In genomic region chr11:129842138-129842537, GRCh38 we compare ENCODE assay signal across 23 cellular contexts. TPM values are rescaled to one million over a fixed set of nuclear protein-coding genes. Genes with fewer than 3 reads are reported as not detected.
DNase-seq lines count a peak whose midpoint lies in the region; ATAC-seq and TF ChIP-seq lines count a peak whose summit lies in the region.
"Had no signal": no experiment of that assay in that cellular context is flagged by ENCODE, and none has a peak within 500 bp of the region (broad histone marks: within the 10 kb centered on the region; RNA-seq: fewer than 3 reads in every experiment).

No MANE protein-coding gene starts in this region.

- no peak for DNase-seq in activated CD8-positive, alpha-beta T cell treated with anti-CD3 and anti-CD28 coated beads, Interleukin-2, amount 10 ng/mL, durations not matched to agents 7 days and 5 days
- no peak for DNase-seq in activated CD8-positive, alpha-beta T cell treated with anti-CD3 and anti-CD28 coated beads for 36 hours
- DNase-seq in CD4-positive, alpha-beta T cell, result no peak
- no peak for DNase-seq in T-helper 2 cell treated with Interferon-gamma antibody and Interleukin-4, amounts not matched to agents 5 μg/mL and 100 μg/mL, for 36 hours (ENCODE audit: low spot score)
- DNase-seq in glutamatergic neuron (no peak), NAMALWA (ENCODE audit: low spot score) (no peak)
- DNase-seq in stimulated activated CD4-positive, alpha-beta T cell treated with anti-CD3 and anti-CD28 coated beads, Interleukin-2, amount 100 ng/mL, for 24 hours, result no peak
- DNase-seq: DMS 273 treated with DMSO at 0.1 percent for 48 hours, DMS79 treated with DMSO at 0.1 percent for 48 hours, IMR-90, NCI-H1694, NCI-H2081, NCI-H2171, NCI-H524 treated with DMSO at 0.1 percent for 48 hours, NCI-H82, SIG-M5 had no signal

- H3K27ac Mint-ChIP-seq in activated CD8-positive, alpha-beta T cell treated with anti-CD3 and anti-CD28 coated beads, Interleukin-2, amount 10 ng/mL, durations not matched to agents 7 days and 5 days, result peak overlapping the region; percentile 55
- H3K27ac Mint-ChIP-seq in activated CD8-positive, alpha-beta T cell treated with anti-CD3 and anti-CD28 coated beads for 36 hours, result no peak overlapping the region
- H3K27ac Mint-ChIP-seq in CD4-positive, alpha-beta T cell, result peak overlapping the region; percentile 82
- peak overlapping the region; percentile 37 for H3K27ac Mint-ChIP-seq in T-helper 2 cell treated with Interferon-gamma antibody and Interleukin-4, amounts not matched to agents 5 μg/mL and 100 μg/mL, for 36 hours
- peak overlapping the region; percentile 10 for H3K27ac Mint-ChIP-seq in glutamatergic neuron (ENCODE audit: unreplicated experiment)
- H3K27ac Mint-ChIP-seq: B cell, CD14-positive monocyte had no signal

- H3K4me1 Mint-ChIP-seq in activated CD8-positive, alpha-beta T cell treated with anti-CD3 and anti-CD28 coated beads, Interleukin-2, amount 10 ng/mL, durations not matched to agents 7 days and 5 days (ENCODE audit: low read depth), result peaks cover 31% of the 10 kb centered on the region
- peaks cover 24% of the 10 kb centered on the region for H3K4me1 Mint-ChIP-seq in activated CD8-positive, alpha-beta T cell treated with anti-CD3 and anti-CD28 coated beads for 36 hours (ENCODE audit: low read depth)
- peaks cover 59% of the 10 kb centered on the region for H3K4me1 Mint-ChIP-seq in CD4-positive, alpha-beta T cell (ENCODE audit: low read depth)
- peaks cover 33% of the 10 kb centered on the region for H3K4me1 Mint-ChIP-seq in T-helper 2 cell treated with Interferon-gamma antibody and Interleukin-4, amounts not matched to agents 5 μg/mL and 100 μg/mL, for 36 hours (ENCODE audit: low read depth)
- H3K4me1 Mint-ChIP-seq in glutamatergic neuron (ENCODE audit: low read depth, unreplicated experiment), result peaks cover 8% of the 10 kb centered on the region
- H3K4me1 Mint-ChIP-seq: B cell had no signal

- no peak overlapping the region for H3K4me3 Mint-ChIP-seq in activated CD8-positive, alpha-beta T cell treated with anti-CD3 and anti-CD28 coated beads, Interleukin-2, amount 10 ng/mL, durations not matched to agents 7 days and 5 days
- H3K4me3 Mint-ChIP-seq in activated CD8-positive, alpha-beta T cell treated with anti-CD3 and anti-CD28 coated beads for 36 hours, result no peak overlapping the region
- peak overlapping the region; percentile 52 for H3K4me3 Mint-ChIP-seq in CD4-positive, alpha-beta T cell
- H3K4me3 Mint-ChIP-seq in T-helper 2 cell treated with Interferon-gamma antibody and Interleukin-4, amounts not matched to agents 5 μg/mL and 100 μg/mL, for 36 hours, result peak overlapping the region; percentile 5
- no peak overlapping the region for H3K4me3 Mint-ChIP-seq in glutamatergic neuron (ENCODE audit: unreplicated experiment)
- H3K4me3 Mint-ChIP-seq: B cell, CD14-positive monocyte had no signal

- CTCF ChIA-PET in activated CD8-positive, alpha-beta T cell treated with anti-CD3 and anti-CD28 coated beads, Interleukin-2, amount 10 ng/mL, durations not matched to agents 7 days and 5 days (lab: Charles Lee), result no interaction called here
- CTCF ChIA-PET in activated CD8-positive, alpha-beta T cell treated with anti-CD3 and anti-CD28 coated beads for 36 hours (lab: Charles Lee), result no interaction called here
- CTCF ChIA-PET in CD4-positive, alpha-beta T cell (lab: Charles Lee), result no interaction called here

- H3K36me3 Mint-ChIP-seq in activated CD8-positive, alpha-beta T cell treated with anti-CD3 and anti-CD28 coated beads, Interleukin-2, amount 10 ng/mL, durations not matched to agents 7 days and 5 days (ENCODE audit: low read depth), result peaks cover 8% of the 10 kb centered on the region
- no peaks in the 10 kb centered on the region for H3K36me3 Mint-ChIP-seq in activated CD8-positive, alpha-beta T cell treated with anti-CD3 and anti-CD28 coated beads for 36 hours (ENCODE audit: low read depth)
- H3K36me3 Mint-ChIP-seq in CD4-positive, alpha-beta T cell (ENCODE audit: low read depth), result peaks cover 10% of the 10 kb centered on the region
- H3K36me3 Mint-ChIP-seq in T-helper 2 cell treated with Interferon-gamma antibody and Interleukin-4, amounts not matched to agents 5 μg/mL and 100 μg/mL, for 36 hours (ENCODE audit: low read depth), result peaks cover 5% of the 10 kb centered on the region
- H3K36me3 Mint-ChIP-seq in glutamatergic neuron (ENCODE audit: unreplicated experiment), result no peaks in the 10 kb centered on the region
- H3K36me3 Mint-ChIP-seq: CD14-positive monocyte had no signal

- no peaks in the 10 kb centered on the region for H3K9me3 ChIP-seq in CD4-positive, alpha-beta T cell (ENCODE audit: control insufficient read depth, low read length)
- H3K9me3 ChIP-seq: Caco-2 had no signal

- H3K27me3 Mint-ChIP-seq in activated CD8-positive, alpha-beta T cell treated with anti-CD3 and anti-CD28 coated beads, Interleukin-2, amount 10 ng/mL, durations not matched to agents 7 days and 5 days (ENCODE audit: low read depth), result peaks cover 5% of the 10 kb centered on the region
- no peaks in the 10 kb centered on the region for H3K27me3 Mint-ChIP-seq in activated CD8-positive, alpha-beta T cell treated with anti-CD3 and anti-CD28 coated beads for 36 hours
- H3K27me3 Mint-ChIP-seq in CD4-positive, alpha-beta T cell, result no peaks in the 10 kb centered on the region
- peaks cover 18% of the 10 kb centered on the region for H3K27me3 Mint-ChIP-seq in T-helper 2 cell treated with Interferon-gamma antibody and Interleukin-4, amounts not matched to agents 5 μg/mL and 100 μg/mL, for 36 hours (ENCODE audit: low read depth)
- peaks cover 2% of the 10 kb centered on the region for H3K27me3 Mint-ChIP-seq in glutamatergic neuron (ENCODE audit: unreplicated experiment)

- intact Hi-C loops in activated CD8-positive, alpha-beta T cell treated with anti-CD3 and anti-CD28 coated beads for 36 hours (cut with micrococcal nuclease), result no loop called here
- intact Hi-C loops in CD4-positive, alpha-beta T cell (cut with DNase I, micrococcal nuclease), result no loop called here

- no peaks in the 10 kb centered on the region for H3K27me3 ChIP-seq in CD4-positive, alpha-beta T cell (ENCODE audit: control insufficient read depth, insufficient read depth, low read length)

- POLR2A ChIA-PET in activated CD8-positive, alpha-beta T cell treated with anti-CD3 and anti-CD28 coated beads, Interleukin-2, amount 10 ng/mL, durations not matched to agents 7 days and 5 days (lab: Charles Lee), result no interaction called here
- POLR2A ChIA-PET in activated CD8-positive, alpha-beta T cell treated with anti-CD3 and anti-CD28 coated beads for 36 hours (lab: Charles Lee), result no interaction called here
- POLR2A ChIA-PET in CD4-positive, alpha-beta T cell (lab: Charles Lee), result interaction anchor here (0.8 to 3.4 kb wide), 9 partner anchors 9 to 161 kb away, joined by 3 to 33 read pairs (median 4); partner anchors contain the start of genes NFRKB, PRDM10 and TMEM45B

- peak; percentile 42 for ATAC-seq in activated CD8-positive, alpha-beta T cell treated with anti-CD3 and anti-CD28 coated beads, Interleukin-2, amount 10 ng/mL, durations not matched to agents 7 days and 5 days
- ATAC-seq in activated CD8-positive, alpha-beta T cell treated with anti-CD3 and anti-CD28 coated beads for 36 hours, result no peak
- peak; percentile 48 for ATAC-seq in CD4-positive, alpha-beta T cell (ENCODE audit: poor library complexity)
- ATAC-seq: HCT116, Panc1 had no signal

- peaks cover 11% of the 10 kb centered on the region for H3K9me3 Mint-ChIP-seq in activated CD8-positive, alpha-beta T cell treated with anti-CD3 and anti-CD28 coated beads, Interleukin-2, amount 10 ng/mL, durations not matched to agents 7 days and 5 days (ENCODE audit: insufficient read depth)
- H3K9me3 Mint-ChIP-seq in activated CD8-positive, alpha-beta T cell treated with anti-CD3 and anti-CD28 coated beads for 36 hours, result peaks cover 6% of the 10 kb centered on the region
- H3K9me3 Mint-ChIP-seq in CD4-positive, alpha-beta T cell, result peaks cover 14% of the 10 kb centered on the region
- peaks cover 10% of the 10 kb centered on the region for H3K9me3 Mint-ChIP-seq in T-helper 2 cell treated with Interferon-gamma antibody and Interleukin-4, amounts not matched to agents 5 μg/mL and 100 μg/mL, for 36 hours
- H3K9me3 Mint-ChIP-seq in glutamatergic neuron (ENCODE audit: unreplicated experiment), result no peaks in the 10 kb centered on the region
- H3K9me3 Mint-ChIP-seq: CD14-positive monocyte had no signal

- H3K27ac ChIP-seq in CD4-positive, alpha-beta T cell (ENCODE audit: low read depth, low read length), result no peak overlapping the region
- H3K27ac ChIP-seq: KMS-11 had no signal

- TF ChIP-seq CTCF in activated CD8-positive, alpha-beta T cell treated with anti-CD3 and anti-CD28 coated beads for 36 hours (IDR thresholded peaks at IDR 0.05), result no peak
- TF ChIP-seq CTCF in CD4-positive, alpha-beta T cell (IDR thresholded peaks at IDR 0.05), result no peak
- TF ChIP-seq CTCF in glutamatergic neuron (IDR thresholded peaks at IDR 0.05; ENCODE audit: partially characterized antibody, unreplicated experiment), result no peak

RNA-seq across cellular contexts. Expression of gene TMEM45B, which starts 26.5 kb away (rescaled TPM):
- total RNA-seq in activated CD8-positive, alpha-beta T cell treated with anti-CD3 and anti-CD28 coated beads, Interleukin-2, amount 10 ng/mL, durations not matched to agents 7 days and 5 days, result not detected
- total RNA-seq in activated CD8-positive, alpha-beta T cell treated with anti-CD3 and anti-CD28 coated beads for 36 hours, result under 1 TPM; 0.47 to 0.49 TPM
- 1 to 10 TPM; 1.7 to 1.9 TPM for total RNA-seq in CD4-positive, alpha-beta T cell
- total RNA-seq in glutamatergic neuron (ENCODE audit: unreplicated experiment), result 0.37 TPM
- total RNA-seq: B cell, H1, IMR-90 had no signal

RNA-seq across cellular contexts. Expression of gene NFRKB, which starts 53.2 kb away (rescaled TPM):
- total RNA-seq in activated CD8-positive, alpha-beta T cell treated with anti-CD3 and anti-CD28 coated beads, Interleukin-2, amount 10 ng/mL, durations not matched to agents 7 days and 5 days, result 10 to 100 TPM; 32.5 to 35.5 TPM
- total RNA-seq in activated CD8-positive, alpha-beta T cell treated with anti-CD3 and anti-CD28 coated beads for 36 hours, result 10 to 100 TPM; 35.2 to 36.6 TPM
- 10 to 100 TPM; 61.7 to 64.5 TPM for total RNA-seq in CD4-positive, alpha-beta T cell
- total RNA-seq in glutamatergic neuron (ENCODE audit: unreplicated experiment), result 28.8 TPM

Comparison
In these comparisons a context has a peak if more than half of its experiments do, and no peak if none do; other contexts are left out.
1. H3K4me3 Mint-ChIP-seq: peak in CD4-positive, alpha-beta T cell (single experiment) and T-helper 2 cell treated with Interferon-gamma antibody and Interleukin-4, amounts not matched to agents 5 μg/mL and 100 μg/mL, for 36 hours (single experiment); none in activated CD8-positive, alpha-beta T cell treated with anti-CD3 and anti-CD28 coated beads, Interleukin-2, amount 10 ng/mL, durations not matched to agents 7 days and 5 days (single experiment), activated CD8-positive, alpha-beta T cell treated with anti-CD3 and anti-CD28 coated beads for 36 hours (single experiment) and glutamatergic neuron (single experiment).